Comparison of ENCODE assay signal across 1 cellular context in genomic region chr2:70696142-70696541, GRCh38.
TF ChIP-seq lines count a peak whose summit lies in the region.

No MANE protein-coding gene starts in this region.

TF ChIP-seq in K562, 482 proteins besides CTCF, POLR2A, EP300 and RAD21 (continued from another document):
- peak; percentile 35; the same call in 1 of the 2 replicates for TF ChIP-seq PKNOX1 (IDR thresholded peaks at IDR 0.05)
